Comparison of ENCODE assay signal across 11 cellular contexts in genomic region chr17:35795871-35796265, GRCh38. TPM values are rescaled to one million over a fixed set of nuclear protein-coding genes. Genes with fewer than 3 reads are reported as not detected.
DNase-seq lines count a peak whose midpoint lies in the region; ATAC-seq and TF ChIP-seq lines count a peak whose summit lies in the region.
"Had no signal": no experiment of that assay in that cellular context is flagged by ENCODE, and none has a peak within 500 bp of the region (broad histone marks: within the 10 kb centered on the region; RNA-seq: fewer than 3 reads in every experiment).

No MANE protein-coding gene starts in this region.

- peaks cover 77% of the 10 kb centered on the region for H3K27me3 ChIP-seq in GM23338 (ENCODE audit: insufficient read depth)

- H3K36me3 ChIP-seq in GM23338 (ENCODE audit: insufficient read depth) = no peaks in the 10 kb centered on the region

- POLR2A ChIA-PET in WTC11 (lab: Charles Lee) = interaction anchor here (1.0 kb wide), 1 partner anchor 13 kb away, joined by 4 read pairs; the partner anchor contains the start of gene TAF15

- 0 out of 2 replicates have a peak, but pooled peaks cover 5% of the 10 kb centered on the region for H3K4me1 ChIP-seq in GM23338 (ENCODE audit: insufficient read depth)

- H3K4me1 Mint-ChIP-seq in GM23338 = peaks cover 10% of the 10 kb centered on the region; the same call in 2 of the 3 replicates
- H3K4me1 Mint-ChIP-seq in WTC11 = peaks cover 10% of the 10 kb centered on the region
- peaks cover 3% of the 10 kb centered on the region for H3K4me1 Mint-ChIP-seq in glutamatergic neuron (ENCODE audit: low read depth, unreplicated experiment)

- no peak overlapping the region for H3K27ac Mint-ChIP-seq in GM23338
- H3K27ac Mint-ChIP-seq in WTC11 = no peak overlapping the region
- H3K27ac Mint-ChIP-seq in glutamatergic neuron (ENCODE audit: unreplicated experiment) = no peak overlapping the region

- TF ChIP-seq CTCF in GM23338 (conservative IDR thresholded peaks at IDR 0.05; ENCODE audit: low read depth in 2 of 2) = no peak
- no peak for TF ChIP-seq CTCF in WTC11 (IDR thresholded peaks at IDR 0.05)
- TF ChIP-seq CTCF in glutamatergic neuron (IDR thresholded peaks at IDR 0.05; ENCODE audit: partially characterized antibody, unreplicated experiment) = no peak

- no peaks in the 10 kb centered on the region for H4K20me1 ChIP-seq in GM23338 (replicated peaks; ENCODE audit: insufficient read depth)

- CTCF ChIA-PET in WTC11 (lab: Charles Lee) = interaction anchor here (1.3 to 6.3 kb wide), 5 partner anchors 8 to 183 kb away, joined by 3 to 53 read pairs (median 5); partner anchors contain the start of gene TAF15

- H3K4me3 Mint-ChIP-seq in GM23338 (peak overlapping the region; percentile 67), WTC11 (peak overlapping the region; percentile 67), glutamatergic neuron (ENCODE audit: unreplicated experiment) (peak overlapping the region; percentile 75)

- no peaks in the 10 kb centered on the region; the same call in 2 of the 3 replicates for H3K36me3 Mint-ChIP-seq in GM23338 (ENCODE audit: low read depth)
- no peaks in the 10 kb centered on the region for H3K36me3 Mint-ChIP-seq in WTC11
- peaks cover 7% of the 10 kb centered on the region for H3K36me3 Mint-ChIP-seq in glutamatergic neuron (ENCODE audit: unreplicated experiment)

- H3K9me2 ChIP-seq in GM23338 (ENCODE audit: insufficient read depth) = no peaks in the 10 kb centered on the region

- peak overlapping the region; percentile 70 for H3K4me3 ChIP-seq in GM23338
- peak overlapping the region; percentile 57 for H3K4me3 ChIP-seq in skeletal muscle cell (ENCODE audit: low read depth, low read length)

- peak overlapping the region; percentile 91 for H3K4me2 ChIP-seq in GM23338

- no peak overlapping the region for H3K27ac ChIP-seq in GM23338 (ENCODE audit: low read depth)

- H3K27me3 Mint-ChIP-seq in GM23338 (ENCODE audit: insufficient read depth, low read depth, poor library complexity) (peaks cover 49% of the 10 kb centered on the region), WTC11 (ENCODE audit: low read depth) (peaks cover 81% of the 10 kb centered on the region), glutamatergic neuron (ENCODE audit: unreplicated experiment) (peaks cover 30% of the 10 kb centered on the region)

- H3F3A ChIP-seq in GM23338 (replicated peaks; ENCODE audit: low read depth) = peaks cover 11% of the 10 kb centered on the region

- peak overlapping the region; percentile 97 for H2AFZ ChIP-seq in GM23338

- ATAC-seq in GM23338 (no peak), WTC11 (no peak), HG03378 (IDR thresholded peaks at IDR 0.05; ENCODE audit: unreplicated experiment) (no peak), HG03571 (IDR thresholded peaks at IDR 0.05; ENCODE audit: unreplicated experiment) (no peak)

- H3K79me2 ChIP-seq in GM23338 (replicated peaks; ENCODE audit: insufficient read depth) = no peaks in the 10 kb centered on the region

- no peaks in the 10 kb centered on the region for H3K9me3 Mint-ChIP-seq in GM23338
- H3K9me3 Mint-ChIP-seq in WTC11 = no peaks in the 10 kb centered on the region
- no peaks in the 10 kb centered on the region for H3K9me3 Mint-ChIP-seq in glutamatergic neuron (ENCODE audit: unreplicated experiment)

- DNase-seq in GM23338 (ENCODE audit: low spot score) = no peak
- no peak for DNase-seq in WTC11 (ENCODE audit: low spot score)
- no peak for DNase-seq in glutamatergic neuron
- DNase-seq in skeletal muscle cell (ENCODE audit: low read depth) = no peak
- no peak for DNase-seq in anterior cingulate cortex (lab: John Stamatoyannopoulos, UW)
- DNase-seq in COLO668 (lab: John Stamatoyannopoulos, UW; ENCODE audit: unreplicated experiment) = no peak
- DNase-seq: kidney glomerular epithelial cell, MV-4-11 had no signal

TF ChIP-seq in GM23338, 12 proteins besides CTCF, POLR2A, EP300 and RAD21 (continues in another document):
- TF ChIP-seq EZH2phosphoT487 (IDR thresholded peaks at IDR 0.05; ENCODE audit: unreplicated experiment) = no peak
- TF ChIP-seq STAT1 (IDR thresholded peaks at IDR 0.05; ENCODE audit: unreplicated experiment) = no peak
- no peak for TF ChIP-seq EZH2 (IDR thresholded peaks at IDR 0.05; ENCODE audit: low read depth, unreplicated experiment)
- no peak for TF ChIP-seq ZNF331 (CRISPR knock-in tag; IDR thresholded peaks at IDR 0.05; ENCODE audit: low read depth)
- no peak for TF ChIP-seq ETS1 (IDR thresholded peaks at IDR 0.05)
- no peak for TF ChIP-seq POLR2AphosphoS5 (IDR thresholded peaks at IDR 0.05; ENCODE audit: low read depth)
- no peak for TF ChIP-seq CREB1 (CRISPR knock-in tag; IDR thresholded peaks at IDR 0.05; ENCODE audit: low read depth)

TF ChIP-seq in WTC11, 78 proteins besides CTCF, POLR2A, EP300 and RAD21 (continues in another document):
- TF ChIP-seq JUN (CRISPR knock-in tag; IDR thresholded peaks at IDR 0.05) (no peak), IRF2 (CRISPR knock-in tag; IDR thresholded peaks at IDR 0.05; ENCODE audit: borderline replicate concordance, low read depth) (no peak), CREM (CRISPR knock-in tag; IDR thresholded peaks at IDR 0.05) (no peak), RELA (CRISPR knock-in tag; IDR thresholded peaks at IDR 0.05; ENCODE audit: borderline replicate concordance) (no peak), ATF6 (CRISPR knock-in tag; IDR thresholded peaks at IDR 0.05) (no peak), ERG (CRISPR knock-in tag; IDR thresholded peaks at IDR 0.05) (no peak), RORB (CRISPR knock-in tag; IDR thresholded peaks at IDR 0.05) (no peak)
- TF ChIP-seq, protein P1, sequence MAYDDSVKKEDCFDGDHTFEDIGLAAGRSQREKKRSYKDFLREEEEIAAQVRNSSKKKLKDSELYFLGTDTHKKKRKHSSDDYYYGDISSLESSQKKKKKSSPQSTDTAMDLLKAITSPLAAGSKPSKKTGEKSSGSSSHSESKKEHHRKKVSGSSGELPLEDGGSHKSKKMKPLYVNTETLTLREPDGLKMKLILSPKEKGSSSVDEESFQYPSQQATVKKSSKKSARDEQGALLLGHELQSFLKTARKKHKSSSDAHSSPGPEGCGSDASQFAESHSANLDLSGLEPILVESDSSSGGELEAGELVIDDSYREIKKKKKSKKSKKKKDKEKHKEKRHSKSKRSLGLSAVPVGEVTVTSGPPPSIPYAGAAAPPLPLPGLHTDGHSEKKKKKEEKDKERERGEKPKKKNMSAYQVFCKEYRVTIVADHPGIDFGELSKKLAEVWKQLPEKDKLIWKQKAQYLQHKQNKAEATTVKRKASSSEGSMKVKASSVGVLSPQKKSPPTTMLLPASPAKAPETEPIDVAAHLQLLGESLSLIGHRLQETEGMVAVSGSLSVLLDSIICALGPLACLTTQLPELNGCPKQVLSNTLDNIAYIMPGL (CRISPR knock-in tag; IDR thresholded peaks at IDR 0.05) = no peak
- TF ChIP-seq, protein P2, sequence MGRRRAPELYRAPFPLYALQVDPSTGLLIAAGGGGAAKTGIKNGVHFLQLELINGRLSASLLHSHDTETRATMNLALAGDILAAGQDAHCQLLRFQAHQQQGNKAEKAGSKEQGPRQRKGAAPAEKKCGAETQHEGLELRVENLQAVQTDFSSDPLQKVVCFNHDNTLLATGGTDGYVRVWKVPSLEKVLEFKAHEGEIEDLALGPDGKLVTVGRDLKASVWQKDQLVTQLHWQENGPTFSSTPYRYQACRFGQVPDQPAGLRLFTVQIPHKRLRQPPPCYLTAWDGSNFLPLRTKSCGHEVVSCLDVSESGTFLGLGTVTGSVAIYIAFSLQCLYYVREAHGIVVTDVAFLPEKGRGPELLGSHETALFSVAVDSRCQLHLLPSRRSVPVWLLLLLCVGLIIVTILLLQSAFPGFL (CRISPR knock-in tag; IDR thresholded peaks at IDR 0.05; ENCODE audit: borderline replicate concordance) = no peak

RNA-seq across cellular contexts. Expression of gene MMP28, which starts 0.4 kb away (rescaled TPM):
- not detected in 2 replicates for total RNA-seq in GM23338 (2014; rRNA removed; shearing (Covaris generic))
- not detected in 2 replicates for polyA plus RNA-seq in GM23338 (2016; fragmentation: Nextera tagmentation; extraction: Ambion mirVana)
- total RNA-seq in WTC11 (2021) = 0.22 TPM in 1 of 3 replicates, not detected in the others
- 0.49 TPM for total RNA-seq in glutamatergic neuron (ENCODE audit: unreplicated experiment)

RNA-seq across cellular contexts. Expression of gene TAF15, which starts 13.4 kb away (rescaled TPM):
- total RNA-seq in GM23338 (2014; rRNA removed; shearing (Covaris generic)) = 109 and 148 TPM in 2 replicates
- 28.2 and 33.8 TPM in 2 replicates for polyA plus RNA-seq in GM23338 (2016; fragmentation: Nextera tagmentation; extraction: Ambion mirVana)
- total RNA-seq in WTC11 (2021) (273 to 322 TPM (median 316 TPM) in 3 replicates), glutamatergic neuron (ENCODE audit: unreplicated experiment) (180 TPM)

RNA-seq across cellular contexts. Expression of gene C17orf50, which starts 35.2 kb away (rescaled TPM):
- total RNA-seq in GM23338 (2014; rRNA removed; shearing (Covaris generic)) = 1.6 TPM in 1 of 2 replicates, not detected in the other
- 0.37 and 0.74 TPM in 2 replicates for polyA plus RNA-seq in GM23338 (2016; fragmentation: Nextera tagmentation; extraction: Ambion mirVana)
- 0.30 to 0.89 TPM (median 0.35 TPM) in 3 replicates for total RNA-seq in WTC11 (2021)
- total RNA-seq in glutamatergic neuron (ENCODE audit: unreplicated experiment) = not detected
- total RNA-seq: temporal lobe had no signal

RNA-seq across cellular contexts. Expression of gene GAS2L2, which starts 42.8 kb away (rescaled TPM):
- not detected in 2 replicates for total RNA-seq in GM23338 (2014; rRNA removed; shearing (Covaris generic))
- 0.06 TPM in 1 of 2 replicates, not detected in the other for polyA plus RNA-seq in GM23338 (2016; fragmentation: Nextera tagmentation; extraction: Ambion mirVana)
- 0.07 to 0.30 TPM (median 0.15 TPM) in 3 replicates for total RNA-seq in WTC11 (2021)
- 0.27 TPM for total RNA-seq in glutamatergic neuron (ENCODE audit: unreplicated experiment)
